28 cellular contexts compared by ENCODE assay signal in genomic region chr6:77962070-77962469, GRCh38.
"Had no signal": no experiment of that assay in that cellular context is flagged by ENCODE, and none has a peak within 500 bp of the region (broad histone marks: within the 10 kb centered on the region; RNA-seq: fewer than 3 reads in every experiment).

No MANE protein-coding gene starts in this region.

- H3K36me3 Mint-ChIP-seq: stimulated activated effector memory CD8-positive, alpha-beta T cell treated with anti-CD3 and anti-CD28 coated beads, Interleukin-12 subunit alpha, Interleukin-12 subunit beta, amount 100 ng/mL, for 72 hours; stimulated activated memory B cell treated with anti-CD40 and anti-IgM and Interleukin-4, amounts not matched to agents 10 μg/mL and 1 μg/mL and 100 μg/mL, for 72 hours; stimulated activated naive B cell treated with anti-CD40 and anti-IgM and Interleukin-4, amounts not matched to agents 10 μg/mL and 1 μg/mL and 100 μg/mL, for 72 hours had no signal

- H3K4me3 Mint-ChIP-seq: stimulated activated effector memory CD8-positive, alpha-beta T cell treated with anti-CD3 and anti-CD28 coated beads, Interleukin-12 subunit alpha, Interleukin-12 subunit beta, amount 100 ng/mL, for 72 hours; stimulated activated memory B cell treated with anti-CD40 and anti-IgM and Interleukin-4, amounts not matched to agents 10 μg/mL and 1 μg/mL and 100 μg/mL, for 72 hours; stimulated activated naive B cell treated with anti-CD40 and anti-IgM and Interleukin-4, amounts not matched to agents 10 μg/mL and 1 μg/mL and 100 μg/mL, for 72 hours; stimulated activated naive CD8-positive, alpha-beta T cell treated with anti-CD3 and anti-CD28 coated beads, Interleukin-15, amount 100 ng/mL, for 72 hours; stimulated activated naive CD8-positive, alpha-beta T cell treated with anti-CD3 and anti-CD28 coated beads, Interleukin-15, Interleukin-2, amounts not matched to agents 100 ng/mL and 50 ng/mL, for 24 hours had no signal

- H3K9me3 ChIP-seq: testis, thyroid gland, upper lobe of right lung, uterus, vagina had no signal

- H3K4me1 Mint-ChIP-seq: stimulated activated effector memory CD8-positive, alpha-beta T cell treated with anti-CD3 and anti-CD28 coated beads, Interleukin-12 subunit alpha, Interleukin-12 subunit beta, amount 100 ng/mL, for 72 hours; stimulated activated memory B cell treated with anti-CD40 and anti-IgM and Interleukin-4, amounts not matched to agents 10 μg/mL and 1 μg/mL and 100 μg/mL, for 72 hours; stimulated activated naive B cell treated with anti-CD40 and anti-IgM and Interleukin-4, amounts not matched to agents 10 μg/mL and 1 μg/mL and 100 μg/mL, for 72 hours; stimulated activated naive CD8-positive, alpha-beta T cell treated with anti-CD3 and anti-CD28 coated beads, Interleukin-15, amount 100 ng/mL, for 72 hours had no signal

- H3K27me3 Mint-ChIP-seq: stimulated activated memory B cell treated with anti-CD40 and anti-IgM and Interleukin-4, amounts not matched to agents 10 μg/mL and 1 μg/mL and 100 μg/mL, for 72 hours; stimulated activated naive B cell treated with anti-CD40 and anti-IgM and Interleukin-4, amounts not matched to agents 10 μg/mL and 1 μg/mL and 100 μg/mL, for 72 hours; stimulated activated naive CD8-positive, alpha-beta T cell treated with anti-CD3 and anti-CD28 coated beads, Interleukin-15, amount 100 ng/mL, for 72 hours; stimulated activated naive CD8-positive, alpha-beta T cell treated with anti-CD3 and anti-CD28 coated beads, Interleukin-15, Interleukin-2, amounts not matched to agents 100 ng/mL and 50 ng/mL, for 24 hours had no signal

- H3K36me3 ChIP-seq: stomach, suprapubic skin, thoracic aorta, thyroid gland, tibial artery, tibial nerve, transverse colon, upper lobe of left lung, upper lobe of right lung, uterus, vagina had no signal

- H3K27ac ChIP-seq: stomach, suprapubic skin, testis, thoracic aorta, thyroid gland, tibial artery, tibial nerve, transverse colon, upper lobe of left lung, upper lobe of right lung, uterus, vagina had no signal

- H3K27me3 ChIP-seq: stomach, suprapubic skin, testis, thyroid gland, tibial artery, tibial nerve, transverse colon, upper lobe of left lung, upper lobe of right lung, uterus, vagina had no signal

- H3K4me3 ChIP-seq: stomach, suprapubic skin, testis, thoracic aorta, thyroid gland, tibial artery, tibial nerve, transverse colon, upper lobe of left lung, upper lobe of right lung, uterus, vagina had no signal

- H3K4me1 ChIP-seq: stomach, suprapubic skin, testis, thyroid gland, tibial nerve, transverse colon, upper lobe of left lung, upper lobe of right lung, uterus, vagina had no signal

- H3K27ac Mint-ChIP-seq: stimulated activated effector memory CD8-positive, alpha-beta T cell treated with anti-CD3 and anti-CD28 coated beads, Interleukin-12 subunit alpha, Interleukin-12 subunit beta, amount 100 ng/mL, for 72 hours; stimulated activated memory B cell treated with anti-CD40 and anti-IgM and Interleukin-4, amounts not matched to agents 10 μg/mL and 1 μg/mL and 100 μg/mL, for 72 hours; stimulated activated naive B cell treated with anti-CD40 and anti-IgM and Interleukin-4, amounts not matched to agents 10 μg/mL and 1 μg/mL and 100 μg/mL, for 72 hours; stimulated activated naive CD8-positive, alpha-beta T cell treated with anti-CD3 and anti-CD28 coated beads, Interleukin-15, amount 100 ng/mL, for 72 hours; stimulated activated naive CD8-positive, alpha-beta T cell treated with anti-CD3 and anti-CD28 coated beads, Interleukin-15, Interleukin-2, amounts not matched to agents 100 ng/mL and 50 ng/mL, for 24 hours had no signal

- ATAC-seq: stimulated activated effector memory CD8-positive, alpha-beta T cell treated with anti-CD3 and anti-CD28 coated beads, Interleukin-12 subunit alpha, Interleukin-12 subunit beta, amount 100 ng/mL, for 72 hours; stimulated activated memory B cell treated with anti-CD40 and anti-IgM and Interleukin-4, amounts not matched to agents 10 μg/mL and 1 μg/mL and 100 μg/mL, for 72 hours; stimulated activated naive B cell treated with anti-CD40 and anti-IgM and Interleukin-4, amounts not matched to agents 10 μg/mL and 1 μg/mL and 100 μg/mL, for 72 hours; stimulated activated naive CD8-positive, alpha-beta T cell treated with anti-CD3 and anti-CD28 coated beads, Interleukin-15, amount 100 ng/mL, for 72 hours; stimulated activated naive CD8-positive, alpha-beta T cell treated with anti-CD3 and anti-CD28 coated beads, Interleukin-15, Interleukin-2, amounts not matched to agents 100 U/mL and 50 U/mL, for 24 hours; upper lobe of right lung had no signal

- DNase-seq: stimulated activated CD4-positive, alpha-beta T cell treated with anti-CD3 and anti-CD28 coated beads, Interleukin-2, amount 100 ng/mL, for 48 hours; stimulated activated CD4-positive, alpha-beta T cell treated with anti-CD3 and anti-CD28 coated beads, Interleukin-4, amount 100 ng/mL, for 1 hour; stimulated activated CD4-positive, alpha-beta T cell treated with anti-CD3 and anti-CD28 coated beads, Interleukin-4, amount 100 ng/mL, for 24 hours; stimulated activated CD4-positive, alpha-beta T cell treated with anti-CD3 and anti-CD28 coated beads, Interleukin-4, amount 100 ng/mL, for 4 hours; stimulated activated CD8-positive, alpha-beta memory T cell treated with anti-CD3 and anti-CD28 coated beads, Interleukin-4, amount 100 ng/mL, for 48 hours; stimulated activated naive B cell treated with anti-CD40 and anti-IgM and Interleukin-4, amounts not matched to agents 10 μg/mL and 1 μg/mL and 100 μg/mL, for 72 hours; stimulated activated naive CD4-positive, alpha-beta T cell; stimulated activated naive CD4-positive, alpha-beta T cell treated with Interleukin-2 at 50 U/mL for 16 hours; stimulated activated naive CD8-positive, alpha-beta T cell treated with anti-CD3 and anti-CD28 coated beads, Interleukin-15, amount 100 ng/mL, for 72 hours; stimulated activated naive CD8-positive, alpha-beta T cell treated with anti-CD3 and anti-CD28 coated beads, Interleukin-15, Interleukin-2, amounts not matched to agents 100 U/mL and 50 U/mL, for 24 hours; stomach; substantia nigra; testis; thyroid gland; tibial artery; transverse colon; trophoblast cell; upper lobe of left lung; upper lobe of right lung; uterus had no signal

- FAIRE-seq: urothelium cell line had no signal
